In genomic region chr4:16075975-16076757, GRCh38 we compare ENCODE assay signal across 2 cellular contexts.
TF ChIP-seq lines count a peak whose summit lies in the region.

No MANE protein-coding gene starts in this region.

TF ChIP-seq in GM23338, 12 proteins besides CTCF, POLR2A, EP300 and RAD21:
- TF ChIP-seq CREB1 (CRISPR knock-in tag; IDR thresholded peaks at IDR 0.05; ENCODE audit: low read depth) (no peak), ZNF331 (CRISPR knock-in tag; IDR thresholded peaks at IDR 0.05; ENCODE audit: low read depth) (no peak)

TF ChIP-seq in H1, 55 proteins besides CTCF, POLR2A, EP300 and RAD21:
- TF ChIP-seq JUN (IDR thresholded peaks at IDR 0.05; ENCODE audit: low read depth, low read length) = no peak
